ENCODE assay signal across 15 cellular contexts in the genomic region with DNA sequence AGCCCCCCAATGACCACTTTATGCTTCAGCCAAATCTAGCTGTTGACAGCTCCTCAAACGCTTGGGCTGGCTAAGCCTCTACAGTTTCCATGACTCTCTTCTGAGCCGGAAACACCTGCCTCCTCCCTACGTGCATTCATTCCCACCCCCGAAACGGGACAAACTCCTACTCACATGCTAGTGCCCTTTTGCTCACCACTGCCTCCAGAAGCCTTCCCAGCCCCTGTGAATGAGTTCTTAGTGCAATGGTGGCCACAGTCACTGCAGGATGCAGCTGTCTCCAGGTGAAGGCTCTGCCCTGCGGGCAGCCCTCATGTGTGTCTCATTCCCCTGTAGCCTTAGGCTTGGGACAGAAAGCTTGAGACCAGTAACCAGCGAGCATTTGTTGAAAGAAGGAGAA.
"Had no signal": no experiment of that assay in that cellular context is flagged by ENCODE, and none has a peak within 500 bp of the region (broad histone marks: within the 10 kb centered on the region; RNA-seq: fewer than 3 reads in every experiment).

No MANE protein-coding gene starts in this region.

- H3K4me3 ChIP-seq: adrenal gland had no signal

- DNase-seq: activated B cell treated with CpG ODN at 0.5 μM for 24 hours; activated CD4-positive, alpha-beta T cell treated with anti-CD3 and anti-CD28 coated beads, Interleukin-2, amount 10 ng/mL, durations not matched to agents 7 days and 5 days; activated naive CD4-positive, alpha-beta T cell treated with anti-CD3 and anti-CD28 coated beads, Interleukin-2, amount 50 U/mL, for 16 hours; activated T-cell treated with anti-CD3 and anti-CD28 coated beads for 4 hours; adrenal gland; dorsolateral prefrontal cortex; foreskin melanocyte; head of caudate nucleus; left colon; naive thymus-derived CD4-positive, alpha-beta T cell; stimulated activated CD4-positive, alpha-beta T cell treated with anti-CD3 and anti-CD28 coated beads, Interleukin-2, amount 100 ng/mL, for 48 hours; stimulated activated naive CD8-positive, alpha-beta T cell treated with anti-CD3 and anti-CD28 coated beads, Interleukin-15, Interleukin-2, amounts not matched to agents 100 U/mL and 50 U/mL, for 24 hours had no signal

- H3K4me1 Mint-ChIP-seq: activated B cell treated with CpG ODN at 0.5 μM for 24 hours; activated CD4-positive, alpha-beta T cell treated with anti-CD3 and anti-CD28 coated beads, Interleukin-2, amount 10 ng/mL, durations not matched to agents 7 days and 5 days had no signal

- H3K9me3 Mint-ChIP-seq: activated B cell treated with CpG ODN at 0.5 μM for 24 hours; activated CD4-positive, alpha-beta T cell treated with anti-CD3 and anti-CD28 coated beads, Interleukin-2, amount 10 ng/mL, durations not matched to agents 7 days and 5 days; activated T-helper 2 cell treated with anti-CD3 and anti-CD28 coated beads, Interferon-gamma antibody, Interleukin-2, Interleukin-4, amounts not matched to agents 10 μg/mL and 5 μg/mL and 100 μg/mL, durations not matched to agents 14 hours and 24 hours and 36 hours; T-helper 1 cell treated with Interleukin-12 subunit alpha and Interleukin-12 subunit beta and Interleukin-4 antibody, amounts not matched to agents 30 μg/mL and 1 μg/mL, for 36 hours had no signal

- H3K27me3 ChIP-seq: adrenal gland, dorsolateral prefrontal cortex had no signal

- H3K27ac Mint-ChIP-seq: activated B cell treated with CpG ODN at 0.5 μM for 24 hours; activated CD4-positive, alpha-beta T cell treated with anti-CD3 and anti-CD28 coated beads, Interleukin-2, amount 10 ng/mL, durations not matched to agents 7 days and 5 days; activated T-helper 2 cell treated with anti-CD3 and anti-CD28 coated beads, Interferon-gamma antibody, Interleukin-2, Interleukin-4, amounts not matched to agents 10 μg/mL and 5 μg/mL and 100 μg/mL, durations not matched to agents 14 hours and 24 hours and 36 hours; naive thymus-derived CD4-positive, alpha-beta T cell; T-helper 1 cell treated with Interleukin-12 subunit alpha and Interleukin-12 subunit beta and Interleukin-4 antibody, amounts not matched to agents 30 μg/mL and 1 μg/mL, for 36 hours had no signal

- H3K36me3 Mint-ChIP-seq: naive thymus-derived CD4-positive, alpha-beta T cell had no signal

- H3K9me3 ChIP-seq: adrenal gland had no signal

- H3K4me3 Mint-ChIP-seq: activated B cell treated with CpG ODN at 0.5 μM for 24 hours; activated CD4-positive, alpha-beta T cell treated with anti-CD3 and anti-CD28 coated beads, Interleukin-2, amount 10 ng/mL, durations not matched to agents 7 days and 5 days; naive thymus-derived CD4-positive, alpha-beta T cell; T-helper 1 cell treated with Interleukin-12 subunit alpha and Interleukin-12 subunit beta and Interleukin-4 antibody, amounts not matched to agents 30 μg/mL and 1 μg/mL, for 36 hours had no signal

- FAIRE-seq: endometrium had no signal

- H3K4me1 ChIP-seq: adrenal gland had no signal

- ATAC-seq: left colon; naive thymus-derived CD4-positive, alpha-beta T cell; stimulated activated naive CD8-positive, alpha-beta T cell treated with anti-CD3 and anti-CD28 coated beads, Interleukin-15, Interleukin-2, amounts not matched to agents 100 U/mL and 50 U/mL, for 24 hours had no signal

- H3K36me3 ChIP-seq: adrenal gland had no signal

- H3K27ac ChIP-seq: adrenal gland had no signal
